1 cellular context compared by ENCODE assay signal in the genomic region with DNA sequence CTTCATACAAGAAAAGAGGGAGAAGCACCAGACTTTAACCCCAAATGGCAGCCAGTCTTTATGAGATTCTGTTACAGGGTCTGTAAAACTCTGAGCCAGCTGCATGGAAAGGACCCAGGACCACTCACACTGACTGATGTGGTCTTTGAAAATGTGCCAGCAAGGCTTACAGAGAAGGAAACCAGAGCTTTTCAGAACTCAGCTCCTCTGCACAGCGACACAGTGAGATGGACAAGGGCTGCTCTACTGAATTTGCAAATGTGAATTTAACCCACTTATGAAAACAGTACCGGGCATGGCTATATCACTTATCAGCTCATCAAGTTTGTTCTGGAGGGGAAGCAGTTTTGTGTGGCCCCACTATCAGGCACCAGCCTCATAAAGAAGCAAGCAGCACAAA.
TF ChIP-seq lines count a peak whose summit lies in the region.

No MANE protein-coding gene starts in this region.

TF ChIP-seq in IMR-90, 13 proteins besides CTCF, POLR2A, EP300 and RAD21 (continued from another document):
- TF ChIP-seq RCOR1 (IDR thresholded peaks at IDR 0.05; ENCODE audit: insufficient replicate concordance, low read length) (no peak), MAFK (IDR thresholded peaks at IDR 0.05; ENCODE audit: low read depth, low read length) (no peak), BHLHE40 (IDR thresholded peaks at IDR 0.05; ENCODE audit: low read depth, low read length) (no peak), NFE2L2 (IDR thresholded peaks at IDR 0.05; ENCODE audit: low read depth, low read length) (no peak)
- TF ChIP-seq, protein P1, sequence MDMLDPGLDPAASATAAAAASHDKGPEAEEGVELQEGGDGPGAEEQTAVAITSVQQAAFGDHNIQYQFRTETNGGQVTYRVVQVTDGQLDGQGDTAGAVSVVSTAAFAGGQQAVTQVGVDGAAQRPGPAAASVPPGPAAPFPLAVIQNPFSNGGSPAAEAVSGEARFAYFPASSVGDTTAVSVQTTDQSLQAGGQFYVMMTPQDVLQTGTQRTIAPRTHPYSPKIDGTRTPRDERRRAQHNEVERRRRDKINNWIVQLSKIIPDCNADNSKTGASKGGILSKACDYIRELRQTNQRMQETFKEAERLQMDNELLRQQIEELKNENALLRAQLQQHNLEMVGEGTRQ (IDR thresholded peaks at IDR 0.05; ENCODE audit: low read depth, low read length), result no peak
